ENCODE assay signal across 17 cellular contexts in the genomic region with DNA sequence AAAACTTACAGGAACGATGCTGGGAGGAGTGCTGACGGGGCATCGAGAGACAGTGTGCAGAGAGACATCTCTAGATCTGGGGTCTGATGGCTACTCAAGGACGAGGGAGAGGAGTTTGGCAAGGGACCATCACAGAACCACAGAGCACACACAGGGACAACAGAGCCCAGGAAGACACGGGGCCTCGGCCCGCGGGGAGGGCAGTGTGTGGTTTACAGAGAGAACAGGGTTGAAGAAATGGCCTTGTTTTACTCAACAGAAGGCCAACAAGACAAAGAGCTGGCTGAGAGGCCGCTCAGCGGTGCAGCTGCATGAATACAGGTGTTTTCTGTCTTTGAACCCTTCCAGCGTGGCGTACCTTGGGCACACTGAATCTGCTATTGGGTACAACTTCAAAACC. TPM values are rescaled to one million over a fixed set of nuclear protein-coding genes. Genes with fewer than 3 reads are reported as not detected.
DNase-seq lines count a peak whose midpoint lies in the region; ATAC-seq, FAIRE-seq and TF ChIP-seq lines count a peak whose summit lies in the region.
"Had no signal": no experiment of that assay in that cellular context is flagged by ENCODE, and none has a peak within 500 bp of the region (broad histone marks: within the 10 kb centered on the region; RNA-seq: fewer than 3 reads in every experiment).

No MANE protein-coding gene starts in this region.

- POLR2A ChIA-PET in GM12878 (lab: Charles Lee) (interaction anchor here (1.1 to 8.5 kb wide), 2 partner anchors 9 to 16 kb away, joined by 3 to 85 read pairs; no protein-coding TSS in a partner anchor), GM10248 (lab: Yijun Ruan, JAX) (interaction anchor here (0.6 to 0.9 kb wide), 3 partner anchors 15 to 355 kb away, joined by 3 read pairs; partner anchors contain the start of gene USP18)

- ATAC-seq in activated naive CD8-positive, alpha-beta T cell treated with anti-CD3 and anti-CD28 coated beads, Interleukin-2, amount 50 U/mL, for 24 hours, result no peak
- no peak for ATAC-seq in GM12878
- ATAC-seq in left lung, result no peak

- FAIRE-seq in GM12878 (lab: Jason Lieb, UNC) (no peak), urothelium cell line (lab: Jason Lieb, UNC) (no peak)
- FAIRE-seq: H54 had no signal

- in situ Hi-C loops in GM12878 (cut with MboI), result no loop called here

- no TSS peak for BruUV-seq in GM12878 (replicated peaks; lab: Mats Ljungman, UMichigan)

- H3K36me3 ChIP-seq in GM12878 (ENCODE audit: control insufficient read depth in 2 of 2, insufficient read depth in 2 of 2, low read length in 1 of 2) (peaks cover 0 to 8% of the 10 kb centered on the region in 2 experiments; a peak in 2 of 4 replicates), thymus (ENCODE audit: control insufficient read depth, insufficient read depth) (peaks cover 4% of the 10 kb centered on the region), left lung (peaks cover 0 to 12% of the 10 kb centered on the region in 2 donors)
- H3K36me3 ChIP-seq: BE2C had no signal

- H3K36me3 Mint-ChIP-seq in activated naive CD8-positive, alpha-beta T cell treated with anti-CD3 and anti-CD28 coated beads, Interleukin-2, amount 50 U/mL, for 24 hours (ENCODE audit: low read depth), result peaks cover 3% of the 10 kb centered on the region
- peaks cover 1% of the 10 kb centered on the region for H3K36me3 Mint-ChIP-seq in activated naive CD8-positive, alpha-beta T cell treated with anti-CD3 and anti-CD28 coated beads for 36 hours
- no peaks in the 10 kb centered on the region for H3K36me3 Mint-ChIP-seq in nephron progenitor cell (ENCODE audit: low read depth)

- TF ChIP-seq POLR2A in GM12878 (IDR thresholded peaks at IDR 0.05; ENCODE audit: low read depth, low read length), result no peak

- no peak overlapping the region for H3K27ac Mint-ChIP-seq in activated naive CD8-positive, alpha-beta T cell treated with anti-CD3 and anti-CD28 coated beads, Interleukin-2, amount 50 U/mL, for 24 hours
- H3K27ac Mint-ChIP-seq in activated naive CD8-positive, alpha-beta T cell treated with anti-CD3 and anti-CD28 coated beads for 36 hours, result no peak overlapping the region
- H3K27ac Mint-ChIP-seq in nephron progenitor cell, result peak overlapping the region; percentile 92

- H3K4me1 Mint-ChIP-seq in activated naive CD8-positive, alpha-beta T cell treated with anti-CD3 and anti-CD28 coated beads, Interleukin-2, amount 50 U/mL, for 24 hours, result peaks cover 19% of the 10 kb centered on the region
- H3K4me1 Mint-ChIP-seq in activated naive CD8-positive, alpha-beta T cell treated with anti-CD3 and anti-CD28 coated beads for 36 hours, result peaks cover 9% of the 10 kb centered on the region
- peaks cover 65% of the 10 kb centered on the region for H3K4me1 Mint-ChIP-seq in nephron progenitor cell
- H3K4me1 Mint-ChIP-seq: CD8-positive, alpha-beta memory T cell had no signal

- H3K9me3 Mint-ChIP-seq in activated naive CD8-positive, alpha-beta T cell treated with anti-CD3 and anti-CD28 coated beads, Interleukin-2, amount 50 U/mL, for 24 hours, result no peaks in the 10 kb centered on the region
- H3K9me3 Mint-ChIP-seq in activated naive CD8-positive, alpha-beta T cell treated with anti-CD3 and anti-CD28 coated beads for 36 hours, result no peaks in the 10 kb centered on the region
- no peaks in the 10 kb centered on the region for H3K9me3 Mint-ChIP-seq in nephron progenitor cell
- H3K9me3 Mint-ChIP-seq: CD8-positive, alpha-beta memory T cell had no signal

- TF ChIP-seq CTCF in GM12878 (IDR thresholded peaks at IDR 0.05 in 2 of 3, conservative IDR thresholded peaks at IDR 0.05 in 1 of 3; ENCODE audit: control insufficient read depth in 2 of 3, extremely low read depth in 1 of 3, insufficient read depth in 1 of 3, low read depth in 3 of 3, low read length in 3 of 3), result no peak
- TF ChIP-seq CTCF in nephron progenitor cell (IDR thresholded peaks at IDR 0.05), result no peak
- no peak for TF ChIP-seq CTCF in GM10248 (IDR thresholded peaks at IDR 0.05; ENCODE audit: control extremely low read depth, extremely low read depth, low read depth, missing control alignments)
- TF ChIP-seq CTCF in left lung (IDR thresholded peaks at IDR 0.05), result no peak

- H3K79me2 ChIP-seq in GM12878 (ENCODE audit: control insufficient read depth, insufficient read depth, low read length), result peaks cover 25% of the 10 kb centered on the region

- peaks cover 64% of the 10 kb centered on the region for H3K4me1 ChIP-seq in GM12878 (ENCODE audit: control insufficient read depth, insufficient read depth, low read length)
- H3K4me1 ChIP-seq in thymus (ENCODE audit: control insufficient read depth, insufficient read depth, low read length), result peaks cover 50% of the 10 kb centered on the region
- no peaks in the 10 kb centered on the region for H3K4me1 ChIP-seq in left lung
- H3K4me1 ChIP-seq: BE2C had no signal

- H3K27ac ChIP-seq in GM12878 (ENCODE audit: control insufficient read depth, insufficient read depth), result peak overlapping the region; percentile 100
- peak overlapping the region; percentile 72 for H3K27ac ChIP-seq in thymus (ENCODE audit: low read depth)
- H3K27ac ChIP-seq in left lung, result no peak overlapping the region
- H3K27ac ChIP-seq: 22Rv1 had no signal

- intact Hi-C loops in GM12878 (cut with micrococcal nuclease; ENCODE audit: unreplicated experiment) (loop anchor here (1.0 kb wide), 1 partner anchor 15 kb away; no protein-coding TSS in a partner anchor), left lung (cut with DNase I) (no loop called here)

- RAD21 ChIA-PET in GM12878 (lab: Charles Lee; ENCODE audit: unreplicated experiment), result interaction anchor here (2.1 to 8.8 kb wide), 5 partner anchors 9 to 281 kb away, joined by 8 to 77 read pairs (median 11); partner anchors contain the start of gene BID

- no peak for DNase-seq in activated naive CD8-positive, alpha-beta T cell treated with anti-CD3 and anti-CD28 coated beads, Interleukin-2, amount 50 U/mL, for 24 hours
- DNase-seq in activated naive CD8-positive, alpha-beta T cell treated with anti-CD3 and anti-CD28 coated beads for 36 hours, result no peak
- no peak for DNase-seq in GM12878 (ENCODE audit: low read depth, low spot score)
- no peak for DNase-seq in nephron progenitor cell
- no peak for DNase-seq in GM10248 (ENCODE audit: extremely low spot score)
- DNase-seq in left lung, result no peak
- no peak for DNase-seq in urothelium cell line (ENCODE audit: low spot score)
- DNase-seq: BE2C; CD8-positive, alpha-beta memory T cell; GF-D8; NCI-H187; NCI-H69; OCI-M1; SIG-M5 had no signal

- H3K27me3 ChIP-seq in GM12878 (replicated peaks in 1 of 2; ENCODE audit: control insufficient read depth in 2 of 2, insufficient read depth in 2 of 2, low read length in 1 of 2), result no peaks in the 10 kb centered on the region
- H3K27me3 ChIP-seq in thymus (ENCODE audit: control insufficient read depth, insufficient read depth), result no peaks in the 10 kb centered on the region
- H3K27me3 ChIP-seq in left lung, result no peaks in the 10 kb centered on the region
- H3K27me3 ChIP-seq: BE2C had no signal

- H4K20me1 ChIP-seq in GM12878 (ENCODE audit: control insufficient read depth, insufficient read depth), result no peaks in the 10 kb centered on the region

- no peaks in the 10 kb centered on the region for H3K27me3 Mint-ChIP-seq in activated naive CD8-positive, alpha-beta T cell treated with anti-CD3 and anti-CD28 coated beads, Interleukin-2, amount 50 U/mL, for 24 hours
- H3K27me3 Mint-ChIP-seq in activated naive CD8-positive, alpha-beta T cell treated with anti-CD3 and anti-CD28 coated beads for 36 hours, result no peaks in the 10 kb centered on the region
- H3K27me3 Mint-ChIP-seq in nephron progenitor cell (ENCODE audit: low read depth, poor library complexity), result no peaks in the 10 kb centered on the region
- H3K27me3 Mint-ChIP-seq: CD8-positive, alpha-beta memory T cell had no signal

- SMC1A ChIA-PET in GM12878 (lab: Charles Lee; ENCODE audit: uncharacterized antibody, unreplicated experiment), result interaction anchor here (1.1 to 1.8 kb wide), 4 partner anchors 9 to 22 kb away, joined by 3 to 10 read pairs (median 6); no protein-coding TSS in a partner anchor

- H2AFZ ChIP-seq in GM12878 (ENCODE audit: control insufficient read depth, low read depth, low read length), result no peak overlapping the region

- CTCF ChIA-PET in GM12878 (lab: Yijun Ruan, JAX), result interaction anchor here (5.6 to 7.9 kb wide), 3 partner anchors 9 to 52 kb away, joined by 34 to 70 read pairs (median 48); no protein-coding TSS in a partner anchor
- CTCF ChIA-PET in GM10248 (lab: Yijun Ruan, JAX), result interaction anchor here (1.3 to 8.8 kb wide), 5 partner anchors 9 to 282 kb away, joined by 3 to 68 read pairs (median 13); no protein-coding TSS in a partner anchor

- H3K4me2 ChIP-seq in GM12878 (ENCODE audit: control insufficient read depth, insufficient read depth), result peak overlapping the region; percentile 95

- H3K4me3 Mint-ChIP-seq in activated naive CD8-positive, alpha-beta T cell treated with anti-CD3 and anti-CD28 coated beads, Interleukin-2, amount 50 U/mL, for 24 hours, result peak overlapping the region; percentile 2
- no peak overlapping the region for H3K4me3 Mint-ChIP-seq in activated naive CD8-positive, alpha-beta T cell treated with anti-CD3 and anti-CD28 coated beads for 36 hours
- H3K4me3 Mint-ChIP-seq in nephron progenitor cell, result no peak overlapping the region
- H3K4me3 Mint-ChIP-seq: CD8-positive, alpha-beta memory T cell had no signal

- no peak for TF ChIP-seq RAD21 in GM12878 (IDR thresholded peaks at IDR 0.05; ENCODE audit: insufficient read depth, low read depth, low read length)

- H3K9me3 ChIP-seq in GM12878 (replicated peaks; ENCODE audit: control insufficient read depth, insufficient read depth, low read length) (no peaks in the 10 kb centered on the region), thymus (ENCODE audit: control insufficient read depth) (no peaks in the 10 kb centered on the region), left lung (no peaks in the 10 kb centered on the region)
- H3K9me3 ChIP-seq: BE2C had no signal

- 91% methylated on average over 12 of the region's 12 CpGs for WGBS in GM12878 (ENCODE audit: insufficient coverage, insufficient replicate concordance, low lambda C conversion rate, missing lambda C conversion rate)
- 45% methylated on average over 12 of the region's 12 CpGs for WGBS in thymus

- peak overlapping the region; percentile 97; the same call in 1 of the 2 replicates for H3K9ac ChIP-seq in GM12878 (ENCODE audit: control insufficient read depth, insufficient read depth, low read length)

- H3K4me3 ChIP-seq in GM12878 (no peak overlapping the region), thymus (ENCODE audit: low read length) (no peak overlapping the region), left lung (no peak overlapping the region)

- TF ChIP-seq EP300 in GM12878 (IDR thresholded peaks at IDR 0.05; ENCODE audit: borderline replicate concordance in 1 of 2, control insufficient read depth in 1 of 2, low read depth in 2 of 2, low read length in 2 of 2), result no peak

RNA-seq across cellular contexts. Expression of gene BID, which starts 20.5 kb away (rescaled TPM):
- total RNA-seq in activated naive CD8-positive, alpha-beta T cell treated with anti-CD3 and anti-CD28 coated beads for 36 hours, result 10 to 100 TPM; 19.6 to 22.0 TPM
- total RNA-seq in GM12878 (2013; cell fraction: nucleolus; rRNA removed), result 36.6 and 37.1 TPM in 2 replicates
- total RNA-seq in GM12878 (2014; rRNA removed), result 166 and 179 TPM in 2 replicates
- total RNA-seq in GM12878 (2014; rRNA removed; fragmentation: Illumina TruSeq; extraction: Trizol), result 56.4 and 65.9 TPM in 2 replicates
- 126 and 131 TPM in 2 replicates for total RNA-seq in GM12878 (2021)
- 51.7 TPM for polyA plus RNA-seq in GM12878 (2011; ENCODE audit: low read depth)
- polyA plus RNA-seq in GM12878 (2011; rRNA removed), result 79.3 and 145 TPM in 2 replicates
- 332 and 398 TPM in 2 replicates for polyA plus RNA-seq in GM12878 (2011; cell fraction: cytosol; rRNA removed)
- polyA plus RNA-seq in GM12878 (2011; cell fraction: nucleus; rRNA removed), result 195 and 197 TPM in 2 replicates
- 71.3 and 110 TPM in 2 replicates for polyA plus RNA-seq in GM12878 (2012)
- 30.8 and 38.9 TPM in 2 replicates for polyA plus RNA-seq in GM12878 (2014; fragmentation: Illumina TruSeq; extraction: Trizol)
- 10 to 100 TPM in 1 of 2 experiments, 1 to 10 TPM in 1; 7.9 to 16.9 TPM for polyA plus RNA-seq in GM12878 (2014; fragmentation: Nextera tagmentation; extraction: Ambion mirVana)
- 241 and 247 TPM in 2 replicates for polyA plus RNA-seq in GM12878 (2014; rRNA removed)
- polyA plus RNA-seq in GM12878 (2016; fragmentation: Nextera tagmentation; extraction: Ambion mirVana), result 100 to 1,000 TPM; 186 to 203 TPM
- polyA minus RNA-seq in GM12878 (2011; rRNA and poly(A)+ RNA removed), result 35.4 and 90.0 TPM in 2 replicates
- polyA minus RNA-seq in GM12878 (2011; cell fraction: cytosol; rRNA and poly(A)+ RNA removed), result 31.7 and 32.0 TPM in 2 replicates
- 8.3 and 16.3 TPM in 2 replicates for polyA minus RNA-seq in GM12878 (2011; cell fraction: nucleus; rRNA and poly(A)+ RNA removed)
- polyA plus RNA-seq in thymus, result 32.5 TPM
- 10 to 100 TPM; 26.6 to 33.5 TPM for total RNA-seq in left lung

Comparison
In these comparisons a context has a peak if more than half of its experiments do, and no peak if none do; other contexts are left out.
1. H3K27ac ChIP-seq: peak in GM12878 (single experiment) and thymus (single experiment); none in left lung (0 of 2).